Comparison of ENCODE assay signal across 8 cellular contexts in the genomic region with DNA sequence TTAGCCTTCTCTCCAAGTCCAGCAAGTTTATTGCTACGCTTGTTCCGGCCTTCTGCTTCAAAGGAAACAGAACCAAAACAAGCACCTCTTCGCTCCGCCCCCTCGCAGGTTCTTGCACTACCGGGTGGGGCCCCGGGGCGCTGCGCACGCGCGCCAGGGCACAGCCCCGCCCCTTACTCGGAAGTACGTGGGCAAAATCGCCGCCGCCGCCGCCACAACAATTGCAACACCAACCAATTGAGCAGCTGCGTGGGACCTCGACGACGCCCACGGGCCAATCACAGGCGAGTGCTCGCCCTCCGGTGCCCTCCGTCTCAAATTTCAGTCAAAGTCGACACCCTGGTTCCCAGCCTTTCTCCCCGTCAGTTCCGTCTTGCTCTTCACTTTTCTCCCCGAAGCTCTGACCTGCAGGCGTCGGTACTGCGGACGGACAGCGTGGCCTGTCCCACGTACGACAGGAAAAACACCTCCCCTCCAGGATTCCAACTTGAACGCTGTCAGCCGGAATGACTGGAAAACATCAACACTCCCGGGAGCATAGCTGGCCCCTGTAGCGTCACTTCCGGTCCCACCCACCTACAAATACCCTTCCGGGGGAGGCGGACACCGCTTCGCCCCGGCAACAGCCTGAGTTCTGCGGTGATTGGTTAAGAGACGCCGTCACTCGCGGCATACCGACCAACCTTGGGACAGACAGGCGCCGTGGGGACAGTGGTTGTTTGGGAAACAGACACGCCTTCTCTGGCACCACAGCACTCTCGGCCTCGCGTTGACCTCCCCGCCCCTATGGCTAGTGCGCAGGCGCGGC. TPM values are rescaled to one million over a fixed set of nuclear protein-coding genes. Genes with fewer than 3 reads are reported as not detected.
DNase-seq lines count a peak whose midpoint lies in the region; ATAC-seq and TF ChIP-seq lines count a peak whose summit lies in the region.

No MANE protein-coding gene starts in this region.

- TF ChIP-seq CTCF in GM13977 (IDR thresholded peaks at IDR 0.05; ENCODE audit: extremely low read depth, insufficient read depth, missing control alignments): no peak
- no peak for TF ChIP-seq CTCF in heart right ventricle (IDR thresholded peaks at IDR 0.05)
- TF ChIP-seq CTCF in upper lobe of left lung (IDR thresholded peaks at IDR 0.05): no peak

- CTCF ChIA-PET in T-cell (lab: Charles Lee): interaction anchor here in 1 of 2 donors (0.7 to 0.9 kb wide), 3 partner anchors 9 to 384 kb away, joined by 3 to 5 read pairs (median 3); a partner anchor contains a TSS

- H3K36me3 Mint-ChIP-seq in T-cell: peaks cover 4% of the 10 kb centered on the region

- TF ChIP-seq EP300 in upper lobe of left lung (IDR thresholded peaks at IDR 0.05): peak in 1 of 4 donors; percentile 16

- WGBS in heart right ventricle, 2 donors: 0% methylated on average over 56 to 61 of the region's 66 CpGs
- 1 to 52% methylated on average over 28 to 57 of the region's 66 CpGs for WGBS in upper lobe of left lung, 2 donors

- H3K4me1 Mint-ChIP-seq in T-cell: peaks cover 37 to 51% (median 40%) of the 10 kb centered on the region in 3 donors

- H3K36me3 ChIP-seq in heart right ventricle: peaks cover 0 to 23% (median 0%) of the 10 kb centered on the region in 9 donors
- peaks cover 0 to 8% (median 0%) of the 10 kb centered on the region in 4 donors for H3K36me3 ChIP-seq in upper lobe of left lung

- H3K9me3 Mint-ChIP-seq in T-cell: no peaks in the 10 kb centered on the region

- H3K27me3 Mint-ChIP-seq in T-cell: peaks cover 0 to 11% of the 10 kb centered on the region in 2 donors

- intact Hi-C loops in heart right ventricle (cut with DNase I): loop anchor here in 1 of 10 donors (10.0 kb wide), 1 partner anchor 87 kb away; a partner anchor contains a TSS
- intact Hi-C loops in posterior cingulate gyrus (cut with DNase I): loop anchor here (5.0 kb wide), 3 partner anchors 41 to 149 kb away; a partner anchor contains a TSS

- peak overlapping the region; percentile 100 for H3K27ac Mint-ChIP-seq in T-cell

- H3K27ac ChIP-seq in heart right ventricle: peak overlapping the region; percentile 75 to 99 (median 95)
- H3K27ac ChIP-seq in upper lobe of left lung: peak overlapping the region; percentile 94 to 97 (median 96)

- DNase-seq in GM13977 (ENCODE audit: low spot score) (peak; percentile 92), NCI-H146 (lab: John Stamatoyannopoulos, UW) (peak; percentile 98), T-cell (peak; percentile 77 to 97 (median 92)), amniotic epithelial cell (ENCODE audit: low read depth) (peak; percentile 98), heart right ventricle (peak; percentile 92 to 96), posterior cingulate gyrus (peak; percentile 92 to 100 (median 94)), upper lobe of left lung (peak; percentile 96 to 97)

- peak in 3 of 4 donors; percentile 16 to 82 (median 79) for TF ChIP-seq POLR2A in upper lobe of left lung (IDR thresholded peaks at IDR 0.05)

- H3K27me3 ChIP-seq in heart right ventricle: no peaks in the 10 kb centered on the region
- no peaks in the 10 kb centered on the region for H3K27me3 ChIP-seq in upper lobe of left lung

- POLR2A ChIA-PET in T-cell (lab: Charles Lee): interaction anchor here (0.6 to 3.3 kb wide), 11 partner anchors 12 to 1725 kb away, joined by 3 to 23 read pairs (median 5); a partner anchor contains a TSS

- H3K9me3 ChIP-seq in heart right ventricle (peaks cover 0 to 11% (median 0%) of the 10 kb centered on the region in 11 donors), upper lobe of left lung (no peaks in the 10 kb centered on the region)

- H3K4me1 ChIP-seq in heart right ventricle (peaks cover 0 to 51% (median 31%) of the 10 kb centered on the region in 9 donors), upper lobe of left lung (peaks cover 14 to 35% (median 16%) of the 10 kb centered on the region in 4 donors)

- peak overlapping the region; percentile 82 to 98 (median 97) for H3K4me3 Mint-ChIP-seq in T-cell

- H3K4me3 ChIP-seq in heart right ventricle: peak overlapping the region; percentile 21 to 72 (median 64)
- peak overlapping the region; percentile 33 to 76 (median 64) for H3K4me3 ChIP-seq in upper lobe of left lung

- peak; percentile 68 for ATAC-seq in HG02870 (IDR thresholded peaks at IDR 0.05; ENCODE audit: unreplicated experiment)
- peak; percentile 81 to 86 (median 82) for ATAC-seq in T-cell (replicated peaks in 1 of 4)
- peak; percentile 92 to 97 (median 96) for ATAC-seq in heart right ventricle
- ATAC-seq in upper lobe of left lung (ENCODE audit: low FRiP score in 2 of 2): peak; percentile 95 to 96

- in situ Hi-C loops in GM13977 (cut with MboI; ENCODE audit: low pct_unique_long_range_greater_than_20kb, low sequenced_read_pairs, unreplicated experiment): no loop called here

RNA-seq across cellular contexts. Expression of a gene that starts 0.6 kb away (rescaled TPM):
- total RNA-seq in T-cell (10 to 100 TPM; 87.2 to 92.5 (median 89.7) TPM), heart right ventricle (10 to 100 TPM; 17.9 to 27.3 (median 24.7) TPM), upper lobe of left lung (100 to 1,000 TPM in 1 of 6 donors, 10 to 100 TPM in 5; 40.1 to 101 (median 49.6) TPM)
- 10 to 100 TPM; 25.4 to 26.6 TPM for polyA plus RNA-seq in heart right ventricle

RNA-seq across cellular contexts. Expression of a gene that starts 13.6 kb away (rescaled TPM):
- total RNA-seq in T-cell (1 to 10 TPM in 4 of 5 donors, under 1 TPM in 1; 0.85 to 3.7 (median 2.6) TPM), heart right ventricle (1 to 10 TPM in 1 of 10 donors, under 1 TPM in 9; 0.13 to 1.7 (median 0.32) TPM), upper lobe of left lung (1 to 10 TPM in 3 of 6 donors, under 1 TPM in 3; 0.61 to 3.1 (median 1.2) TPM)
- polyA plus RNA-seq in heart right ventricle: under 1 TPM; 0.44 to 0.48 TPM

RNA-seq across cellular contexts. Expression of a gene that starts 39.2 kb away (rescaled TPM):
- total RNA-seq in T-cell: 100 to 1,000 TPM; 152 to 325 (median 160) TPM
- 10 to 100 TPM in 1 of 10 donors, 1 to 10 TPM in 9; 2.0 to 14.0 (median 3.3) TPM for total RNA-seq in heart right ventricle
- polyA plus RNA-seq in heart right ventricle: 1 to 10 TPM; 1.8 to 3.9 TPM
- total RNA-seq in upper lobe of left lung: 10 to 100 TPM; 16.3 to 36.1 (median 26.2) TPM

RNA-seq across cellular contexts. Expression of a gene that starts 44.0 kb away (rescaled TPM):
- 100 to 1,000 TPM in 3 of 5 donors, 10 to 100 TPM in 2; 85.2 to 123 (median 104) TPM for total RNA-seq in T-cell
- 10 to 100 TPM; 16.2 to 26.0 (median 21.9) TPM for total RNA-seq in heart right ventricle
- 10 to 100 TPM; 16.6 to 34.1 TPM for polyA plus RNA-seq in heart right ventricle
- total RNA-seq in upper lobe of left lung: 100 to 1,000 TPM in 1 of 6 donors, 10 to 100 TPM in 5; 37.5 to 140 (median 50.8) TPM

RNA-seq across cellular contexts. Expression of a gene that starts 46.6 kb away (rescaled TPM):
- total RNA-seq in T-cell (10 to 100 TPM; 14.2 to 35.1 (median 16.2) TPM), heart right ventricle (10 to 100 TPM in 8 of 10 donors, 1 to 10 TPM in 2; 9.0 to 18.2 (median 12.4) TPM), upper lobe of left lung (10 to 100 TPM in 5 of 6 donors, 1 to 10 TPM in 1; 5.2 to 32.0 (median 23.3) TPM)
- polyA plus RNA-seq in heart right ventricle: 10 to 100 TPM in 1 of 2 donors, 1 to 10 TPM in 1; 6.4 to 27.7 TPM

Comparison
In these comparisons a context has a peak if more than half of its experiments do, and no peak if none do; other contexts are left out.
1. Peak in every context shown above with its lines: DNase-seq, ATAC-seq, H3K4me3 ChIP-seq and H3K27ac ChIP-seq.
2. RNA of a gene that starts 39.2 kb away (total RNA-seq): 152 to 325 TPM in T-cell; 16.3 to 36.1 TPM in upper lobe of left lung and 2.0 to 14.0 TPM in heart right ventricle; every median in the first group is over 4 times any median in the second.